8 cellular contexts compared by ENCODE assay signal in the genomic region with DNA sequence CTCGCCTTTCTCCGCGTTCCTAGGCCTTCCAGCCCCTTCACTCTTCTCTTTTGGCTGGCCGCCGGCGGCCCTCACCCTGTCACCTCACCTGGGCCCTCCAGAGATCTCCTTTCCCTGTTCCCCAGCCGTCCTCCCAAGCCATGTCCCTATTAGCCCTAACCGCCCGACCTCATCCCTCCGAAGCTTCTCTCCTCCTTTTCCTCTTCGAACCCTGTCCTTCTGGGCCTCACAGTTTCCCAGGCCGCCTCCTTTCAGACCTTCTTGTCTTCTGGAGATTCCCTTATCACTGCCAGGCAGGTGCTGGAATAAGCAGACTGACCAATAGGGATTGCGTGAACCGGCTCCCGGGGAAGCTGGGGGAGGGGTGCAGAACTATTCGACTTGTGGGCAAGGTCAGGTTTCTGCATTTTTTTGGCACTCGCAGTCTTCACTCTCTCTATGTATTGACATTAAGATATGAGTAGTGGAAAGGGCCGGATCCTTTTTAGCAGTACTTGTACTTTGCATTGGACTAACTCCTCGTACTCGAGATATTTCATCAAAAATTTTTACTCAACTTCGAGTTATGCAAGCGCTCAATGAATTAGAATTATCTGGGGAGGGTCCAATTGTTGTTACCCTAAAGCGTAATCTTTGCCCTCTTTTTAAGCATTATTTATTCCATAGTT. TPM values are rescaled to one million over a fixed set of nuclear protein-coding genes. Genes with fewer than 3 reads are reported as not detected.
A peak's percentile ranks its signal among the peaks of the same experiment; 100 is the strongest.
DNase-seq lines count a peak whose midpoint lies in the region; ATAC-seq lines count a peak whose summit lies in the region.

No MANE protein-coding gene starts in this region.

- no peak for ATAC-seq in activated naive CD4-positive, alpha-beta T cell treated with anti-CD3 and anti-CD28 coated beads, Interleukin-2, amount 50 U/mL, for 72 hours
- ATAC-seq in Right ventricle myocardium inferior (peak; percentile 51), HG03439 (IDR thresholded peaks at IDR 0.05; ENCODE audit: unreplicated experiment) (no peak)

- peak; percentile 31 for DNase-seq in CD1c-positive myeloid dendritic cell (ENCODE audit: extremely low spot score)
- DNase-seq in H7, result peak; percentile 86
- DNase-seq in NCI-H774 (lab: John Stamatoyannopoulos, UW), result peak; percentile 39
- peak in 1 of 2 donors; percentile 21 for DNase-seq in activated naive CD4-positive, alpha-beta T cell treated with anti-CD3 and anti-CD28 coated beads, Interleukin-2, amount 50 U/mL, for 72 hours (ENCODE audit: low spot score in 2 of 2)
- no peak for DNase-seq in Right ventricle myocardium inferior (ENCODE audit: missing footprints)
- DNase-seq in non-pigmented ciliary epithelial cell (ENCODE audit: low read depth), result peak; percentile 36
- DNase-seq in pons (ENCODE audit: low spot score), result no peak

- peak overlapping the region; percentile 84 for H3K4me3 ChIP-seq in H7 (ENCODE audit: insufficient read depth, low read depth, low read length)

- H3K27ac Mint-ChIP-seq in activated naive CD4-positive, alpha-beta T cell treated with anti-CD3 and anti-CD28 coated beads, Interleukin-2, amount 50 U/mL, for 72 hours, result peak overlapping the region; percentile 89 to 95

- no peaks in the 10 kb centered on the region for H3K9me3 Mint-ChIP-seq in activated naive CD4-positive, alpha-beta T cell treated with anti-CD3 and anti-CD28 coated beads, Interleukin-2, amount 50 U/mL, for 72 hours

- peaks cover 7% of the 10 kb centered on the region in 2 donors for H3K36me3 Mint-ChIP-seq in activated naive CD4-positive, alpha-beta T cell treated with anti-CD3 and anti-CD28 coated beads, Interleukin-2, amount 50 U/mL, for 72 hours

- no peaks in the 10 kb centered on the region for H3K36me3 ChIP-seq in H7 (replicated peaks; ENCODE audit: control insufficient read depth, insufficient read depth, low read length)

- no peaks in the 10 kb centered on the region for H3K27me3 ChIP-seq in H7 (ENCODE audit: control insufficient read depth, insufficient read depth, low read length)

- intact Hi-C loops in Right ventricle myocardium inferior (cut with DNase I), result no loop called here

RNA-seq across cellular contexts. Expression of a gene that starts 0.7 kb away (rescaled TPM):
- 54.1 and 68.7 TPM in 2 replicates for total RNA-seq in H7 (2014; rRNA removed; shearing (Covaris generic))
- 10 to 100 TPM; 24.3 to 25.9 TPM for total RNA-seq in activated naive CD4-positive, alpha-beta T cell treated with anti-CD3 and anti-CD28 coated beads, Interleukin-2, amount 50 U/mL, for 72 hours
- 64.1 TPM for total RNA-seq in Right ventricle myocardium inferior

Comparison
In these comparisons a context has a peak if more than half of its experiments do, and no peak if none do; other contexts are left out.
1. DNase-seq: peak in CD1c-positive myeloid dendritic cell (single experiment), H7 (single experiment), NCI-H774 (single experiment) and non-pigmented ciliary epithelial cell (single experiment); none in Right ventricle myocardium inferior (single experiment) and pons (single experiment).